Comparison of ENCODE assay signal across 28 cellular contexts in the genomic region with DNA sequence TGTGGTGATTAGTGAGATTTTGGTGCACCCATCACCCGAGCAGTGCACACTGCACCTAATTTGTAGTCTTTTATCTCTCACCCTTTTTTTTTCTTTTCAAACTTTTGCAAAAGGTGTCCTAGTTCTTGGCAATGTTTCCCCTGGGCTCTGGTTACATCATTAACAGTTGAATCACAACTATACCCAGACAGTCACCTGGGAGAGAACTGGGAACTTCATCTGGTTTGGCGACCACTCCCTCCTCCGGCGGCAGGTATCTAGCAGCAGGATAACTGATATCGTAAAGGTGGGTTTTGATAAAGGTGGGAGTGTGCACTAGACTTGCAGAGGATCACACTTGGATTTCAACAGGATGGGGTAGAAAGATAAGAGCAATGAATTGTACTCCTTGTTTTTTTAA.
"Had no signal": no experiment of that assay in that cellular context is flagged by ENCODE, and none has a peak within 500 bp of the region (broad histone marks: within the 10 kb centered on the region; RNA-seq: fewer than 3 reads in every experiment).

No MANE protein-coding gene starts in this region.

- H3K36me3 ChIP-seq: adrenal gland, esophagus muscularis mucosa, right atrium auricular region, stomach, thyroid gland, upper lobe of left lung had no signal

- H3K4me3 ChIP-seq: adrenal gland, body of pancreas, coronary artery, dorsolateral prefrontal cortex, esophagus muscularis mucosa, psoas muscle, right atrium auricular region, stomach, thyroid gland, upper lobe of left lung had no signal

- DNase-seq: activated CD4-positive, alpha-beta memory T cell treated with anti-CD3 and anti-CD28 coated beads for 36 hours; activated CD4-positive, alpha-beta T cell treated with anti-CD3 and anti-CD28 coated beads, Interleukin-2, amount 10 ng/mL, durations not matched to agents 24 days and 14 days; activated CD4-positive, CD25-positive, alpha-beta regulatory T cell treated with anti-CD3 and anti-CD28 coated beads, Interleukin-2, amount 50 U/mL, for 72 hours; activated CD8-positive, alpha-beta memory T cell treated with anti-CD3 and anti-CD28 coated beads, Interleukin-2, amount 50 U/mL, for 4 hours; activated effector memory CD4-positive, alpha-beta T cell treated with anti-CD3 and anti-CD28 coated beads, Interleukin-2, amount 50 U/mL, for 16 hours; activated naive CD4-positive, alpha-beta T cell treated with anti-CD3 and anti-CD28 coated beads for 36 hours; activated naive CD8-positive, alpha-beta T cell treated with anti-CD3 and anti-CD28 coated beads for 36 hours; activated T-cell treated with anti-CD3 and anti-CD28 coated beads, Interleukin-2, amount 50 U/mL, for 1 hour; adrenal gland; aorta; body of pancreas; dorsolateral prefrontal cortex; effector memory CD4-positive, alpha-beta T cell; naive thymus-derived CD8-positive, alpha-beta T cell; nucleus accumbens; psoas muscle; stimulated activated CD4-positive, alpha-beta T cell treated with anti-CD3 and anti-CD28 coated beads, Interleukin-15, amount 100 ng/mL, for 24 hours; stimulated activated CD4-positive, alpha-beta T cell treated with anti-CD3 and anti-CD28 coated beads, Interleukin-2, amount 100 ng/mL, for 24 hours; stimulated activated naive B cell treated with anti-CD40 and anti-IgM and Interleukin-4, amounts not matched to agents 10 μg/mL and 1 μg/mL and 100 μg/mL, for 72 hours; stomach; T-helper 17 cell; T1000; thyroid gland; upper lobe of left lung had no signal

- H3K27ac ChIP-seq: adrenal gland, body of pancreas, coronary artery, dorsolateral prefrontal cortex, esophagus muscularis mucosa, parathyroid adenoma, psoas muscle, right atrium auricular region, stomach, thyroid gland, upper lobe of left lung had no signal

- H3K79me2 ChIP-seq: parathyroid adenoma had no signal

- H3K27me3 ChIP-seq: adrenal gland, body of pancreas, right atrium auricular region, thyroid gland, upper lobe of left lung had no signal

- ATAC-seq: body of pancreas; naive thymus-derived CD8-positive, alpha-beta T cell; psoas muscle; stimulated activated naive B cell treated with anti-CD40 and anti-IgM and Interleukin-4, amounts not matched to agents 10 μg/mL and 1 μg/mL and 100 μg/mL, for 72 hours; T-helper 17 cell had no signal

- H3K4me1 ChIP-seq: adrenal gland, body of pancreas, esophagus muscularis mucosa, parathyroid adenoma, psoas muscle, right atrium auricular region had no signal

- H3K9ac ChIP-seq: parathyroid adenoma had no signal
